1 cellular context compared by ENCODE assay signal in genomic region chr16:48256579-48257177, GRCh38.
A peak's percentile ranks its signal among the peaks of the same experiment; 100 is the strongest.
TF ChIP-seq lines count a peak whose summit lies in the region.

No MANE protein-coding gene starts in this region.

TF ChIP-seq in HepG2, 621 proteins besides CTCF, POLR2A, EP300 and RAD21:
- TF ChIP-seq FOXA1 (IDR thresholded peaks at IDR 0.05) (peak; percentile 93), FOXA1 (CRISPR knock-in tag; IDR thresholded peaks at IDR 0.05) (no peak), HOXA3 (CRISPR knock-in tag; IDR thresholded peaks at IDR 0.05) (no peak)
